In the genomic region with DNA sequence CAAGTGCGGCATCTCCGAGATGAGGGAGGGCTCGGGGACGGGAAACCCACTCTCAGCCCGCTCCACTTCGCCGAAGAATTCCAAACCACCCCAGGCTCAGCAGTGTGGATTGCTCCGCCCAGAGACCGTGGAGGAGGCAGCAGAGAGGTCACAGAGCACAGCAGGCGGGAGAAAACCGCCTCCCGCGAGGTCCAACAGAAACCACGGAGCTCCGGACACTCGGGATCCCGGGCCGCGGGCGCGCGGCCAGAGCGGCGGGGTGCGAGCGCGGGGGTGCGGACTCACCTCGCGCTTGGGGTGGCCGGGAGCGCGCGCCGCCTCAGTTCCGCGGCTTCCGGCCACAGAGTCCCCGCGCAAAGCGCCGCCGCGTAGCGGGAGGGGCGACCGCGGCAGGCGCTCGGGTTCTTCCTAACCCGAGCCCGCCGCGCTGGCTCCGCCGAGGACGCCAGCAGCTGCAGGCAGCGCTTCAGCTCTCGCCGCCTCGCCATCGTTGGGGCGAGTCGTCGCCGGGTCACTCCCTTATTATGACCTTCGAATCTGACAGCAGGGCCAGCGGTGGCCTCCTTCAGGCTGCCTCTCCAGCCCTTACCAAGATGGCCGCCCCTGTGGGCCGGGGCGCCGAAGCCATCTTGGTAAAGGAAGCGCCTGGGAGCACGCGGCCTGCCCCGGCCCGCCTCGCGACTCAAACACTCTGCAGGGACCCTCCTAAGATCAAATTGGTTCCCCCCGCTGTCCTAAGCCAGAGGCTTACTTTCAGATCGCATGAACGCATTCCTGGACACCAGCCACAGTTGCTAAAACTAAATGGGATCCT, we compare ENCODE assay signal across 1 cellular context.
A peak's percentile ranks its signal among the peaks of the same experiment; 100 is the strongest.
TF ChIP-seq lines count a peak whose summit lies in the region.

A gene (minus strand): TSS at position 106 of the 814 bp plus-strand sequence. CDS start 20,323 bp downstream, outside the sequence.

TF ChIP-seq in K562, 482 proteins besides CTCF, POLR2A, EP300 and RAD21 (continued from another document and continues in another):
- TF ChIP-seq HDAC6 (IDR thresholded peaks at IDR 0.05; ENCODE audit: low read depth, low read length) (no peak), ZNF324 (CRISPR knock-in tag; IDR thresholded peaks at IDR 0.05) (0 out of 2 replicates have a peak, but pooled peaks have one; percentile 46), FOXK2 (conservative IDR thresholded peaks at IDR 0.05 in 1 of 2, IDR thresholded peaks at IDR 0.05 in 1 of 2; ENCODE audit: low read depth in 2 of 2) (0 out of 4 replicates have a peak, but pooled peaks of 1 of the 2 experiments have one; percentile 11), ARID1B (IDR thresholded peaks at IDR 0.05) (no peak), NR3C1 (CRISPR knock-in tag; IDR thresholded peaks at IDR 0.05) (peak; percentile 88; the same call in 1 of the 2 replicates), EP400 (IDR thresholded peaks at IDR 0.05) (peak; percentile 98), FOXK1 (CRISPR knock-in tag; IDR thresholded peaks at IDR 0.05; ENCODE audit: borderline replicate concordance) (no peak), RBBP5 (IDR thresholded peaks at IDR 0.05; ENCODE audit: borderline replicate concordance, insufficient read depth, low read length, poor library complexity, severe bottlenecking) (peak; percentile 98), POLR2G (IDR thresholded peaks at IDR 0.05; ENCODE audit: low read depth, low read length) (peak; percentile 99), CXXC5 (CRISPR knock-in tag; IDR thresholded peaks at IDR 0.05) (peak; percentile 95), ZNF830 (CRISPR knock-in tag; IDR thresholded peaks at IDR 0.05) (0 out of 2 replicates have a peak, but pooled peaks have one; percentile 45), FOXA3 (CRISPR knock-in tag; conservative IDR thresholded peaks at IDR 0.05 in 1 of 2, IDR thresholded peaks at IDR 0.05 in 1 of 2) (peak in 1 of 2 experiments; percentile 56; a peak in 1 of 4 replicates), ZSCAN32 (CRISPR knock-in tag; IDR thresholded peaks at IDR 0.05) (no peak), ZKSCAN1 (IDR thresholded peaks at IDR 0.05; ENCODE audit: low read depth, low read length) (peak; percentile 26; the same call in 1 of the 2 replicates), MTF1 (CRISPR knock-in tag; IDR thresholded peaks at IDR 0.05; ENCODE audit: borderline replicate concordance) (no peak), CBFB (CRISPR knock-in tag; IDR thresholded peaks at IDR 0.05) (peak; percentile 51; the same call in 1 of the 2 replicates), ZNF766 (CRISPR knock-in tag; conservative IDR thresholded peaks at IDR 0.05) (peak; percentile 98), GABPB2 (CRISPR knock-in tag; conservative IDR thresholded peaks at IDR 0.05) (peak; percentile 58; the same call in 1 of the 2 replicates), KHSRP (IDR thresholded peaks at IDR 0.05) (no peak), HSF4 (CRISPR knock-in tag; IDR thresholded peaks at IDR 0.05; ENCODE audit: borderline replicate concordance) (0 out of 2 replicates have a peak, but pooled peaks have one; percentile 13), RB1 (IDR thresholded peaks at IDR 0.05; ENCODE audit: low read depth) (peak; percentile 87), FOSL1 (tag; conservative IDR thresholded peaks at IDR 0.05) (peak; percentile 65), SAP30 (IDR thresholded peaks at IDR 0.05; ENCODE audit: borderline replicate concordance, insufficient read depth, low read depth, low read length, poor library complexity, severe bottlenecking) (peak; percentile 96), SRSF3 (IDR thresholded peaks at IDR 0.05; ENCODE audit: insufficient read depth, low read length) (0 out of 2 replicates have a peak, but pooled peaks have one; percentile 38), BDP1 (IDR thresholded peaks at IDR 0.05; ENCODE audit: insufficient read depth, insufficient read length) (no peak), POLR2AphosphoS5 (IDR thresholded peaks at IDR 0.05; ENCODE audit: control insufficient read depth, insufficient read depth, low read depth, low read length) (peak; percentile 69), SRF (CRISPR knock-in tag; IDR thresholded peaks at IDR 0.05) (peak in 1 of 2 experiments; percentile 59; a peak in 1 of 4 replicates), MIER1 (IDR thresholded peaks at IDR 0.05; ENCODE audit: low read depth) (0 out of 2 replicates have a peak, but pooled peaks have one; percentile 39), SIN3A (IDR thresholded peaks at IDR 0.05; ENCODE audit: borderline replicate concordance in 2 of 2, control insufficient read depth in 1 of 2, low read depth in 2 of 2, low read length in 2 of 2) (peak; percentile 47 to 61; a peak in 2 of 4 replicates), ZKSCAN8 (CRISPR knock-in tag; IDR thresholded peaks at IDR 0.05) (peak; percentile 76; the same call in 1 of the 2 replicates), ERF (CRISPR knock-in tag; IDR thresholded peaks at IDR 0.05) (peak; percentile 91)
- TF ChIP-seq, protein P1, sequence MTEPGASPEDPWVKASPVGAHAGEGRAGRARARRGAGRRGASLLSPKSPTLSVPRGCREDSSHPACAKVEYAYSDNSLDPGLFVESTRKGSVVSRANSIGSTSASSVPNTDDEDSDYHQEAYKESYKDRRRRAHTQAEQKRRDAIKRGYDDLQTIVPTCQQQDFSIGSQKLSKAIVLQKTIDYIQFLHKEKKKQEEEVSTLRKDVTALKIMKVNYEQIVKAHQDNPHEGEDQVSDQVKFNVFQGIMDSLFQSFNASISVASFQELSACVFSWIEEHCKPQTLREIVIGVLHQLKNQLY (CRISPR knock-in tag; conservative IDR thresholded peaks at IDR 0.05) = no peak
- TF ChIP-seq, protein P2, sequence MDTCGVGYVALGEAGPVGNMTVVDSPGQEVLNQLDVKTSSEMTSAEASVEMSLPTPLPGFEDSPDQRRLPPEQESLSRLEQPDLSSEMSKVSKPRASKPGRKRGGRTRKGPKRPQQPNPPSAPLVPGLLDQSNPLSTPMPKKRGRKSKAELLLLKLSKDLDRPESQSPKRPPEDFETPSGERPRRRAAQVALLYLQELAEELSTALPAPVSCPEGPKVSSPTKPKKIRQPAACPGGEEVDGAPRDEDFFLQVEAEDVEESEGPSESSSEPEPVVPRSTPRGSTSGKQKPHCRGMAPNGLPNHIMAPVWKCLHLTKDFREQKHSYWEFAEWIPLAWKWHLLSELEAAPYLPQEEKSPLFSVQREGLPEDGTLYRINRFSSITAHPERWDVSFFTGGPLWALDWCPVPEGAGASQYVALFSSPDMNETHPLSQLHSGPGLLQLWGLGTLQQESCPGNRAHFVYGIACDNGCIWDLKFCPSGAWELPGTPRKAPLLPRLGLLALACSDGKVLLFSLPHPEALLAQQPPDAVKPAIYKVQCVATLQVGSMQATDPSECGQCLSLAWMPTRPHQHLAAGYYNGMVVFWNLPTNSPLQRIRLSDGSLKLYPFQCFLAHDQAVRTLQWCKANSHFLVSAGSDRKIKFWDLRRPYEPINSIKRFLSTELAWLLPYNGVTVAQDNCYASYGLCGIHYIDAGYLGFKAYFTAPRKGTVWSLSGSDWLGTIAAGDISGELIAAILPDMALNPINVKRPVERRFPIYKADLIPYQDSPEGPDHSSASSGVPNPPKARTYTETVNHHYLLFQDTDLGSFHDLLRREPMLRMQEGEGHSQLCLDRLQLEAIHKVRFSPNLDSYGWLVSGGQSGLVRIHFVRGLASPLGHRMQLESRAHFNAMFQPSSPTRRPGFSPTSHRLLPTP (IDR thresholded peaks at IDR 0.05; ENCODE audit: borderline replicate concordance, extremely low read depth, insufficient read length) = no peak
- TF ChIP-seq, protein P3, sequence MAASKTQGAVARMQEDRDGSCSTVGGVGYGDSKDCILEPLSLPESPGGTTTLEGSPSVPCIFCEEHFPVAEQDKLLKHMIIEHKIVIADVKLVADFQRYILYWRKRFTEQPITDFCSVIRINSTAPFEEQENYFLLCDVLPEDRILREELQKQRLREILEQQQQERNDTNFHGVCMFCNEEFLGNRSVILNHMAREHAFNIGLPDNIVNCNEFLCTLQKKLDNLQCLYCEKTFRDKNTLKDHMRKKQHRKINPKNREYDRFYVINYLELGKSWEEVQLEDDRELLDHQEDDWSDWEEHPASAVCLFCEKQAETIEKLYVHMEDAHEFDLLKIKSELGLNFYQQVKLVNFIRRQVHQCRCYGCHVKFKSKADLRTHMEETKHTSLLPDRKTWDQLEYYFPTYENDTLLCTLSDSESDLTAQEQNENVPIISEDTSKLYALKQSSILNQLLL (CRISPR knock-in tag; IDR thresholded peaks at IDR 0.05; ENCODE audit: borderline replicate concordance) = no peak
- TF ChIP-seq, protein P4, sequence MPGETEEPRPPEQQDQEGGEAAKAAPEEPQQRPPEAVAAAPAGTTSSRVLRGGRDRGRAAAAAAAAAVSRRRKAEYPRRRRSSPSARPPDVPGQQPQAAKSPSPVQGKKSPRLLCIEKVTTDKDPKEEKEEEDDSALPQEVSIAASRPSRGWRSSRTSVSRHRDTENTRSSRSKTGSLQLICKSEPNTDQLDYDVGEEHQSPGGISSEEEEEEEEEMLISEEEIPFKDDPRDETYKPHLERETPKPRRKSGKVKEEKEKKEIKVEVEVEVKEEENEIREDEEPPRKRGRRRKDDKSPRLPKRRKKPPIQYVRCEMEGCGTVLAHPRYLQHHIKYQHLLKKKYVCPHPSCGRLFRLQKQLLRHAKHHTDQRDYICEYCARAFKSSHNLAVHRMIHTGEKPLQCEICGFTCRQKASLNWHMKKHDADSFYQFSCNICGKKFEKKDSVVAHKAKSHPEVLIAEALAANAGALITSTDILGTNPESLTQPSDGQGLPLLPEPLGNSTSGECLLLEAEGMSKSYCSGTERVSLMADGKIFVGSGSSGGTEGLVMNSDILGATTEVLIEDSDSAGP (CRISPR knock-in tag; IDR thresholded peaks at IDR 0.05) = no peak
- TF ChIP-seq, protein P5, sequence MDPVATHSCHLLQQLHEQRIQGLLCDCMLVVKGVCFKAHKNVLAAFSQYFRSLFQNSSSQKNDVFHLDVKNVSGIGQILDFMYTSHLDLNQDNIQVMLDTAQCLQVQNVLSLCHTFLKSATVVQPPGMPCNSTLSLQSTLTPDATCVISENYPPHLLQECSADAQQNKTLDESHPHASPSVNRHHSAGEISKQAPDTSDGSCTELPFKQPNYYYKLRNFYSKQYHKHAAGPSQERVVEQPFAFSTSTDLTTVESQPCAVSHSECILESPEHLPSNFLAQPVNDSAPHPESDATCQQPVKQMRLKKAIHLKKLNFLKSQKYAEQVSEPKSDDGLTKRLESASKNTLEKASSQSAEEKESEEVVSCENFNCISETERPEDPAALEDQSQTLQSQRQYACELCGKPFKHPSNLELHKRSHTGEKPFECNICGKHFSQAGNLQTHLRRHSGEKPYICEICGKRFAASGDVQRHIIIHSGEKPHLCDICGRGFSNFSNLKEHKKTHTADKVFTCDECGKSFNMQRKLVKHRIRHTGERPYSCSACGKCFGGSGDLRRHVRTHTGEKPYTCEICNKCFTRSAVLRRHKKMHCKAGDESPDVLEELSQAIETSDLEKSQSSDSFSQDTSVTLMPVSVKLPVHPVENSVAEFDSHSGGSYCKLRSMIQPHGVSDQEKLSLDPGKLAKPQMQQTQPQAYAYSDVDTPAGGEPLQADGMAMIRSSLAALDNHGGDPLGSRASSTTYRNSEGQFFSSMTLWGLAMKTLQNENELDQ (CRISPR knock-in tag; IDR thresholded peaks at IDR 0.05; ENCODE audit: borderline replicate concordance) = 0 out of 2 replicates have a peak, but pooled peaks have one; percentile 21
- TF ChIP-seq, protein P6, sequence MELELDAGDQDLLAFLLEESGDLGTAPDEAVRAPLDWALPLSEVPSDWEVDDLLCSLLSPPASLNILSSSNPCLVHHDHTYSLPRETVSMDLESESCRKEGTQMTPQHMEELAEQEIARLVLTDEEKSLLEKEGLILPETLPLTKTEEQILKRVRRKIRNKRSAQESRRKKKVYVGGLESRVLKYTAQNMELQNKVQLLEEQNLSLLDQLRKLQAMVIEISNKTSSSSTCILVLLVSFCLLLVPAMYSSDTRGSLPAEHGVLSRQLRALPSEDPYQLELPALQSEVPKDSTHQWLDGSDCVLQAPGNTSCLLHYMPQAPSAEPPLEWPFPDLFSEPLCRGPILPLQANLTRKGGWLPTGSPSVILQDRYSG (tag; conservative IDR thresholded peaks at IDR 0.05; ENCODE audit: low read depth) = peak; percentile 97
- TF ChIP-seq, protein P7, sequence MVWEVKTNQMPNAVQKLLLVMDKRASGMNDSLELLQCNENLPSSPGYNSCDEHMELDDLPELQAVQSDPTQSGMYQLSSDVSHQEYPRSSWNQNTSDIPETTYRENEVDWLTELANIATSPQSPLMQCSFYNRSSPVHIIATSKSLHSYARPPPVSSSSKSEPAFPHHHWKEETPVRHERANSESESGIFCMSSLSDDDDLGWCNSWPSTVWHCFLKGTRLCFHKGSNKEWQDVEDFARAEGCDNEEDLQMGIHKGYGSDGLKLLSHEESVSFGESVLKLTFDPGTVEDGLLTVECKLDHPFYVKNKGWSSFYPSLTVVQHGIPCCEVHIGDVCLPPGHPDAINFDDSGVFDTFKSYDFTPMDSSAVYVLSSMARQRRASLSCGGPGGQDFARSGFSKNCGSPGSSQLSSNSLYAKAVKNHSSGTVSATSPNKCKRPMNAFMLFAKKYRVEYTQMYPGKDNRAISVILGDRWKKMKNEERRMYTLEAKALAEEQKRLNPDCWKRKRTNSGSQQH (CRISPR knock-in tag; IDR thresholded peaks at IDR 0.05) = 0 out of 2 replicates have a peak, but pooled peaks have one; percentile 44
- TF ChIP-seq, protein P8, sequence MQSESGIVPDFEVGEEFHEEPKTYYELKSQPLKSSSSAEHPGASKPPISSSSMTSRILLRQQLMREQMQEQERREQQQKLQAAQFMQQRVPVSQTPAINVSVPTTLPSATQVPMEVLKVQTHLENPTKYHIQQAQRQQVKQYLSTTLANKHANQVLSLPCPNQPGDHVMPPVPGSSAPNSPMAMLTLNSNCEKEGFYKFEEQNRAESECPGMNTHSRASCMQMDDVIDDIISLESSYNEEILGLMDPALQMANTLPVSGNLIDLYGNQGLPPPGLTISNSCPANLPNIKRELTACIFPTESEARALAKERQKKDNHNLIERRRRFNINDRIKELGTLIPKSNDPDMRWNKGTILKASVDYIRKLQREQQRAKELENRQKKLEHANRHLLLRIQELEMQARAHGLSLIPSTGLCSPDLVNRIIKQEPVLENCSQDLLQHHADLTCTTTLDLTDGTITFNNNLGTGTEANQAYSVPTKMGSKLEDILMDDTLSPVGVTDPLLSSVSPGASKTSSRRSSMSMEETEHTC (IDR thresholded peaks at IDR 0.05) = no peak
- TF ChIP-seq, protein P9, sequence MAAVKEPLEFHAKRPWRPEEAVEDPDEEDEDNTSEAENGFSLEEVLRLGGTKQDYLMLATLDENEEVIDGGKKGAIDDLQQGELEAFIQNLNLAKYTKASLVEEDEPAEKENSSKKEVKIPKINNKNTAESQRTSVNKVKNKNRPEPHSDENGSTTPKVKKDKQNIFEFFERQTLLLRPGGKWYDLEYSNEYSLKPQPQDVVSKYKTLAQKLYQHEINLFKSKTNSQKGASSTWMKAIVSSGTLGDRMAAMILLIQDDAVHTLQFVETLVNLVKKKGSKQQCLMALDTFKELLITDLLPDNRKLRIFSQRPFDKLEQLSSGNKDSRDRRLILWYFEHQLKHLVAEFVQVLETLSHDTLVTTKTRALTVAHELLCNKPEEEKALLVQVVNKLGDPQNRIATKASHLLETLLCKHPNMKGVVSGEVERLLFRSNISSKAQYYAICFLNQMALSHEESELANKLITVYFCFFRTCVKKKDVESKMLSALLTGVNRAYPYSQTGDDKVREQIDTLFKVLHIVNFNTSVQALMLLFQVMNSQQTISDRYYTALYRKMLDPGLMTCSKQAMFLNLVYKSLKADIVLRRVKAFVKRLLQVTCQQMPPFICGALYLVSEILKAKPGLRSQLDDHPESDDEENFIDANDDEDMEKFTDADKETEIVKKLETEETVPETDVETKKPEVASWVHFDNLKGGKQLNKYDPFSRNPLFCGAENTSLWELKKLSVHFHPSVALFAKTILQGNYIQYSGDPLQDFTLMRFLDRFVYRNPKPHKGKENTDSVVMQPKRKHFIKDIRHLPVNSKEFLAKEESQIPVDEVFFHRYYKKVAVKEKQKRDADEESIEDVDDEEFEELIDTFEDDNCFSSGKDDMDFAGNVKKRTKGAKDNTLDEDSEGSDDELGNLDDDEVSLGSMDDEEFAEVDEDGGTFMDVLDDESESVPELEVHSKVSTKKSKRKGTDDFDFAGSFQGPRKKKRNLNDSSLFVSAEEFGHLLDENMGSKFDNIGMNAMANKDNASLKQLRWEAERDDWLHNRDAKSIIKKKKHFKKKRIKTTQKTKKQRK (IDR thresholded peaks at IDR 0.05; ENCODE audit: borderline replicate concordance, low read depth, low read length) = no peak
